Comparison of ENCODE assay signal across 10 cellular contexts in genomic region chr6:89895273-89895874, GRCh38. TPM values are rescaled to one million over a fixed set of nuclear protein-coding genes. Genes with fewer than 3 reads are reported as not detected.
A peak's percentile ranks its signal among the peaks of the same experiment; 100 is the strongest.
DNase-seq lines count a peak whose midpoint lies in the region; ATAC-seq and TF ChIP-seq lines count a peak whose summit lies in the region.
"Had no signal": no experiment of that assay in that cellular context is flagged by ENCODE, and none has a peak within 500 bp of the region (broad histone marks: within the 10 kb centered on the region; RNA-seq: fewer than 3 reads in every experiment).

No MANE protein-coding gene starts in this region.

- ATAC-seq in GM21367 (IDR thresholded peaks at IDR 0.05; ENCODE audit: unreplicated experiment) (no peak), GM19455 (IDR thresholded peaks at IDR 0.05; ENCODE audit: unreplicated experiment) (no peak)
- ATAC-seq in stimulated activated memory B cell treated with anti-CD40 and anti-IgM and Interleukin-4, amounts not matched to agents 10 μg/mL and 1 μg/mL and 100 μg/mL, for 72 hours, result no peak

- H3K4me3 Mint-ChIP-seq in stimulated activated memory B cell treated with anti-CD40 and anti-IgM and Interleukin-4, amounts not matched to agents 10 μg/mL and 1 μg/mL and 100 μg/mL, for 72 hours, result no peak overlapping the region

- no peak overlapping the region for H3K27ac Mint-ChIP-seq in stimulated activated memory B cell treated with anti-CD40 and anti-IgM and Interleukin-4, amounts not matched to agents 10 μg/mL and 1 μg/mL and 100 μg/mL, for 72 hours

- H3K4me3 ChIP-seq in foreskin fibroblast (ENCODE audit: low read depth in 1 of 2, low read length in 2 of 2), result no peak overlapping the region

- H3K27me3 Mint-ChIP-seq in stimulated activated memory B cell treated with anti-CD40 and anti-IgM and Interleukin-4, amounts not matched to agents 10 μg/mL and 1 μg/mL and 100 μg/mL, for 72 hours, result peaks cover 70% of the 10 kb centered on the region

- no peaks in the 10 kb centered on the region for H3K9me3 Mint-ChIP-seq in stimulated activated memory B cell treated with anti-CD40 and anti-IgM and Interleukin-4, amounts not matched to agents 10 μg/mL and 1 μg/mL and 100 μg/mL, for 72 hours

- peaks cover 12% of the 10 kb centered on the region for H3K4me1 Mint-ChIP-seq in stimulated activated memory B cell treated with anti-CD40 and anti-IgM and Interleukin-4, amounts not matched to agents 10 μg/mL and 1 μg/mL and 100 μg/mL, for 72 hours

- in situ Hi-C loops in SK-MEL-5 (cut with HindIII; ENCODE audit: low pct_unique_long_range_greater_than_20kb, low sequenced_read_pairs), result no loop called here

- H3K36me3 Mint-ChIP-seq in stimulated activated memory B cell treated with anti-CD40 and anti-IgM and Interleukin-4, amounts not matched to agents 10 μg/mL and 1 μg/mL and 100 μg/mL, for 72 hours, result no peaks in the 10 kb centered on the region

- no peak for TF ChIP-seq CTCF in foreskin fibroblast (IDR thresholded peaks at IDR 0.05; ENCODE audit: low read depth, low read length)

- DNase-seq in DMS53 (lab: John Stamatoyannopoulos, UW), result peak; percentile 17
- DNase-seq in DMS53 treated with DMSO at 0.1 percent for 48 hours (lab: John Stamatoyannopoulos, UW; ENCODE audit: unreplicated experiment), result no peak
- peak; percentile 37 for DNase-seq in SK-MEL-5 (ENCODE audit: low read depth, low spot score)
- peak; percentile 39 to 76 for DNase-seq in foreskin fibroblast
- peak; percentile 68 for DNase-seq in renal cortical epithelial cell (ENCODE audit: low read depth)
- DNase-seq: activated T-cell treated with anti-CD3 and anti-CD28 coated beads, Interleukin-2, amount 50 U/mL, for 48 hours; NCI-H1092 had no signal

RNA-seq across cellular contexts. Expression of gene GJA10, which starts 1.1 kb away (rescaled TPM):
- not detected in 2 replicates for total RNA-seq in SK-MEL-5 (2014; rRNA removed; shearing (Covaris generic))
- polyA plus RNA-seq in SK-MEL-5 (2015; cell fraction: cytosol; rRNA removed), result not detected in 2 replicates
- not detected in 2 replicates for polyA plus RNA-seq in SK-MEL-5 (2015; cell fraction: nucleus; rRNA removed)
- not detected in 2 replicates for total RNA-seq in renal cortical epithelial cell
